In genomic region chr6:158174024-158174423, GRCh38 we compare ENCODE assay signal across 24 cellular contexts.
"Had no signal": no experiment of that assay in that cellular context is flagged by ENCODE, and none has a peak within 500 bp of the region (broad histone marks: within the 10 kb centered on the region; RNA-seq: fewer than 3 reads in every experiment).

No MANE protein-coding gene starts in this region.

- H3K9me3 ChIP-seq: colonic mucosa, gastroesophageal sphincter, left ventricle myocardium inferior, mucosa of descending colon, neutrophil, sigmoid colon, stomach, upper lobe of left lung had no signal

- H3K27ac Mint-ChIP-seq: activated CD4-positive, alpha-beta T cell treated with anti-CD3 and anti-CD28 coated beads, Interleukin-2, amount 10 ng/mL, durations not matched to agents 24 days and 14 days; activated CD8-positive, alpha-beta T cell treated with anti-CD3 and anti-CD28 coated beads for 36 hours; activated naive CD8-positive, alpha-beta T cell treated with anti-CD3 and anti-CD28 coated beads, Interleukin-2, amount 10 ng/mL, durations not matched to agents 7 days and 5 days; activated T-cell treated with anti-CD3 and anti-CD28 coated beads, Interleukin-2, amount 50 U/mL, for 24 hours; activated T-helper 2 cell treated with anti-CD3 and anti-CD28 coated beads, Interferon-gamma antibody, Interleukin-2, Interleukin-4, amounts not matched to agents 10 μg/mL and 5 μg/mL and 100 μg/mL, durations not matched to agents 14 hours and 24 hours and 36 hours; immature natural killer cell had no signal

- H3K27me3 Mint-ChIP-seq: activated CD4-positive, alpha-beta T cell treated with anti-CD3 and anti-CD28 coated beads, Interleukin-2, amount 10 ng/mL, durations not matched to agents 24 days and 14 days; activated CD8-positive, alpha-beta T cell treated with anti-CD3 and anti-CD28 coated beads for 36 hours; activated naive CD8-positive, alpha-beta T cell treated with anti-CD3 and anti-CD28 coated beads, Interleukin-2, amount 10 ng/mL, durations not matched to agents 7 days and 5 days; activated T-cell treated with anti-CD3 and anti-CD28 coated beads, Interleukin-2, amount 50 U/mL, for 24 hours; central memory CD8-positive, alpha-beta T cell; naive thymus-derived CD8-positive, alpha-beta T cell had no signal

- ATAC-seq: activated CD8-positive, alpha-beta T cell treated with anti-CD3 and anti-CD28 coated beads for 36 hours; mucosa of descending colon; naive thymus-derived CD8-positive, alpha-beta T cell had no signal

- H3K4me3 ChIP-seq: colonic mucosa, gastroesophageal sphincter, heart left ventricle, left ventricle myocardium inferior, mucosa of descending colon, sigmoid colon, stomach, upper lobe of left lung had no signal

- DNase-seq: activated CD4-positive, alpha-beta T cell treated with anti-CD3 and anti-CD28 coated beads, Interleukin-2, amount 10 ng/mL, durations not matched to agents 24 days and 14 days; activated CD8-positive, alpha-beta T cell treated with anti-CD3 and anti-CD28 coated beads for 36 hours; activated naive CD4-positive, alpha-beta T cell treated with Interleukin-2 at 50 U/mL for 16 hours; activated naive CD8-positive, alpha-beta T cell treated with anti-CD3 and anti-CD28 coated beads, Interleukin-2, amount 10 ng/mL, durations not matched to agents 7 days and 5 days; activated T-cell treated with anti-CD3 and anti-CD28 coated beads, Interleukin-2, amount 50 U/mL, for 24 hours; amygdala; colonic mucosa; erythroblast; heart left ventricle; immature natural killer cell; kidney glomerular epithelial cell; left ventricle myocardium inferior; mucosa of descending colon; naive thymus-derived CD8-positive, alpha-beta T cell; sigmoid colon; stimulated activated CD4-positive, alpha-beta T cell treated with anti-CD3 and anti-CD28 coated beads, Interleukin-12 subunit alpha, Interleukin-12 subunit beta, amount 100 ng/mL, for 4 hours; stomach; T1000; upper lobe of left lung had no signal

- H3K4me1 ChIP-seq: colonic mucosa had no signal

- H3K9me3 Mint-ChIP-seq: activated naive CD8-positive, alpha-beta T cell treated with anti-CD3 and anti-CD28 coated beads, Interleukin-2, amount 10 ng/mL, durations not matched to agents 7 days and 5 days; activated T-helper 2 cell treated with anti-CD3 and anti-CD28 coated beads, Interferon-gamma antibody, Interleukin-2, Interleukin-4, amounts not matched to agents 10 μg/mL and 5 μg/mL and 100 μg/mL, durations not matched to agents 14 hours and 24 hours and 36 hours; central memory CD8-positive, alpha-beta T cell; immature natural killer cell; naive thymus-derived CD8-positive, alpha-beta T cell had no signal

- H3K27me3 ChIP-seq: brain microvascular endothelial cell, colonic mucosa, gastroesophageal sphincter, heart left ventricle, neutrophil, sigmoid colon, stomach, upper lobe of left lung had no signal

- H3K27ac ChIP-seq: brain microvascular endothelial cell, colonic mucosa, heart left ventricle, left ventricle myocardium inferior, neutrophil, stomach, upper lobe of left lung had no signal

- H3K36me3 ChIP-seq: brain microvascular endothelial cell, colonic mucosa, neutrophil, upper lobe of left lung had no signal

- H3K4me3 Mint-ChIP-seq: activated CD4-positive, alpha-beta T cell treated with anti-CD3 and anti-CD28 coated beads, Interleukin-2, amount 10 ng/mL, durations not matched to agents 24 days and 14 days; activated CD8-positive, alpha-beta T cell treated with anti-CD3 and anti-CD28 coated beads for 36 hours; activated naive CD8-positive, alpha-beta T cell treated with anti-CD3 and anti-CD28 coated beads, Interleukin-2, amount 10 ng/mL, durations not matched to agents 7 days and 5 days; activated T-cell treated with anti-CD3 and anti-CD28 coated beads, Interleukin-2, amount 50 U/mL, for 24 hours; central memory CD8-positive, alpha-beta T cell; immature natural killer cell; naive thymus-derived CD8-positive, alpha-beta T cell had no signal
